Comparison of ENCODE assay signal across 29 cellular contexts in genomic region chr4:116862592-116862991, GRCh38.
"Had no signal": no experiment of that assay in that cellular context is flagged by ENCODE, and none has a peak within 500 bp of the region (broad histone marks: within the 10 kb centered on the region; RNA-seq: fewer than 3 reads in every experiment).

No MANE protein-coding gene starts in this region.

- H3K4me1 ChIP-seq: ascending aorta had no signal

- H3K4me3 ChIP-seq: ascending aorta, cardiac muscle cell had no signal

- FAIRE-seq: bronchial epithelial cell, TTC549 had no signal

- ATAC-seq: activated CD8-positive, alpha-beta T cell treated with anti-CD3 and anti-CD28 coated beads for 36 hours; activated naive CD8-positive, alpha-beta T cell treated with anti-CD3 and anti-CD28 coated beads, Interleukin-2, amount 50 U/mL, for 24 hours had no signal

- H3K36me3 ChIP-seq: ascending aorta, cardiac muscle cell had no signal

- H3K27ac ChIP-seq: ascending aorta, cardiac muscle cell, VCaP had no signal

- H3K27me3 ChIP-seq: ascending aorta, cardiac muscle cell had no signal

- H3K9me3 ChIP-seq: ascending aorta had no signal

- DNase-seq: activated B cell treated with CpG ODN at 0.5 μM for 24 hours; activated CD4-positive, alpha-beta memory T cell treated with anti-CD3 and anti-CD28 coated beads for 36 hours; activated CD4-positive, alpha-beta T cell treated with anti-CD3 and anti-CD28 coated beads for 4 hours; activated CD4-positive, alpha-beta T cell treated with anti-CD3 and anti-CD28 coated beads, Interleukin-2, amount 10 ng/mL, durations not matched to agents 24 days and 14 days; activated CD4-positive, alpha-beta T cell treated with anti-CD3 and anti-CD28 coated beads, Interleukin-2, amount 50 U/mL, for 1 hour; activated CD4-positive, alpha-beta T cell treated with anti-CD3 and anti-CD28 coated beads, Interleukin-2, amount 50 U/mL, for 4 hours; activated CD4-positive, CD25-positive, alpha-beta regulatory T cell treated with anti-CD3 and anti-CD28 coated beads, Interleukin-2, amount 50 U/mL, for 72 hours; activated CD8-positive, alpha-beta memory T cell treated with anti-CD3 and anti-CD28 coated beads, Interleukin-2, amount 50 U/mL, for 48 hours; activated CD8-positive, alpha-beta T cell treated with anti-CD3 and anti-CD28 coated beads for 36 hours; activated effector memory CD4-positive, alpha-beta T cell treated with Interleukin-2 at 50 U/mL for 16 hours; activated gamma-delta T cell; activated naive CD4-positive, alpha-beta T cell treated with anti-CD3 and anti-CD28 coated beads, Interleukin-2, amount 10 ng/mL, durations not matched to agents 7 days and 5 days; activated naive CD4-positive, alpha-beta T cell treated with Interleukin-2 at 50 U/mL for 16 hours; activated naive CD8-positive, alpha-beta T cell treated with anti-CD3 and anti-CD28 coated beads, Interleukin-2, amount 10 ng/mL, durations not matched to agents 7 days and 5 days; activated naive CD8-positive, alpha-beta T cell treated with anti-CD3 and anti-CD28 coated beads, Interleukin-2, amount 50 U/mL, for 24 hours; activated T-cell treated with anti-CD3 and anti-CD28 coated beads, Interleukin-2, amount 50 U/mL, for 24 hours; activated T-cell treated with anti-CD3 and anti-CD28 coated beads, Interleukin-2, amount 50 U/mL, for 48 hours; amygdala; anterior cingulate cortex; caudate nucleus; SW 1271; T-helper 1 cell; T-helper 2 cell; T-helper 9 cell had no signal
